ENCODE assay signal across 13 cellular contexts in the genomic region with DNA sequence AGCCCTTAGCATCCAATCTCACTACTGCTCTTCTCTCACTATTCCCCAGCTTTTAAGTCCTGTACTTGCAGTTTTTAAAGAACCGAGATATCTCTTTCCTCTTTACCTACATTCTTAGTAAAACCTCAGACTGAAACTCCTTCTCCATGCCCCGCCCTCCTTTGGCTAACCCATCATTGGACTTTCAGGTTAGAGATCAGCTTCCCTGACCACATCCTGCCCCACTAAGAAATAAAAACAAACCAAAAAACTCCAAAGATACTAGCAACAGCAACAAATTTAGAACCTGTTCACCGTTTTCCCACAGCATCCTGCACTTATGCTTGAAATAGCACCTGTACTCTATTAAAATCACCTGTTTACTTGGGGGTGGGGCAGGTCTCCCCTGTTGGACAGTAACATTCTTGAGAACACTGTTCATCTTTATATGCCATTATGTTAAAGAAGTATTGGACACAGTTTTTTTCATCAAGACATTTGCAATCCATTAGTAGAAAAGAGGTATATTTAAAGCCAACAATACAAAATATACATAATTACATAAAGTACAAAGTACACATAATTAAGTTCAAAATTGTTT. TPM values are rescaled to one million over a fixed set of nuclear protein-coding genes. Genes with fewer than 3 reads are reported as not detected.
DNase-seq lines count a peak whose midpoint lies in the region; ATAC-seq, FAIRE-seq and TF ChIP-seq lines count a peak whose summit lies in the region.
"Had no signal": no experiment of that assay in that cellular context is flagged by ENCODE, and none has a peak within 500 bp of the region (broad histone marks: within the 10 kb centered on the region; RNA-seq: fewer than 3 reads in every experiment).

No MANE protein-coding gene starts in this region.

- no peaks in the 10 kb centered on the region for H3K9me3 ChIP-seq in T-helper 17 cell (ENCODE audit: control insufficient read depth, low read length, poor library complexity, severe bottlenecking)
- H3K9me3 ChIP-seq in esophagus squamous epithelium, result no peaks in the 10 kb centered on the region
- H3K9me3 ChIP-seq in pancreas, result no peaks in the 10 kb centered on the region
- H3K9me3 ChIP-seq: Caco-2, vagina had no signal

- H3K4me1 ChIP-seq in esophagus squamous epithelium (no peaks in the 10 kb centered on the region), pancreas (no peaks in the 10 kb centered on the region)
- H3K4me1 ChIP-seq: Caco-2, vagina had no signal

- peaks cover 26% of the 10 kb centered on the region for H3K4me1 Mint-ChIP-seq in T-helper 17 cell
- H3K4me1 Mint-ChIP-seq in activated naive CD8-positive, alpha-beta T cell treated with anti-CD3 and anti-CD28 coated beads, Interleukin-2, amount 10 ng/mL, durations not matched to agents 7 days and 5 days, result peaks cover 31% of the 10 kb centered on the region

- TF ChIP-seq POLR2A in esophagus squamous epithelium (IDR thresholded peaks at IDR 0.05), result no peak

- peaks cover 2% of the 10 kb centered on the region for H3K9me3 Mint-ChIP-seq in activated naive CD8-positive, alpha-beta T cell treated with anti-CD3 and anti-CD28 coated beads, Interleukin-2, amount 10 ng/mL, durations not matched to agents 7 days and 5 days

- no peak for TF ChIP-seq CTCF in GM06990 (IDR thresholded peaks at IDR 0.05; ENCODE audit: insufficient read depth, low read length, poor library complexity, severe bottlenecking)
- no peak for TF ChIP-seq CTCF in esophagus squamous epithelium (IDR thresholded peaks at IDR 0.05)
- TF ChIP-seq CTCF in pancreas (IDR thresholded peaks at IDR 0.05), result no peak

- no peaks in the 10 kb centered on the region for H3K27me3 Mint-ChIP-seq in T-helper 17 cell
- peaks cover 2% of the 10 kb centered on the region for H3K27me3 Mint-ChIP-seq in activated naive CD8-positive, alpha-beta T cell treated with anti-CD3 and anti-CD28 coated beads, Interleukin-2, amount 10 ng/mL, durations not matched to agents 7 days and 5 days
- H3K27me3 Mint-ChIP-seq: progenitor cell of endocrine pancreas had no signal

- H3K4me3 Mint-ChIP-seq in T-helper 17 cell, result peak overlapping the region; percentile 79
- peak overlapping the region; percentile 72 for H3K4me3 Mint-ChIP-seq in activated naive CD8-positive, alpha-beta T cell treated with anti-CD3 and anti-CD28 coated beads, Interleukin-2, amount 10 ng/mL, durations not matched to agents 7 days and 5 days

- POLR2A ChIA-PET in activated naive CD8-positive, alpha-beta T cell treated with anti-CD3 and anti-CD28 coated beads, Interleukin-2, amount 10 ng/mL, durations not matched to agents 7 days and 5 days (lab: Charles Lee), result interaction anchor here (1.0 to 2.3 kb wide), 2 partner anchors 16 to 52 kb away, joined by 3 to 21 read pairs; partner anchors contain the start of gene SMAP1

- H3K27me3 ChIP-seq in GM06990 (replicated peaks; ENCODE audit: control insufficient read depth, insufficient read depth, low read length) (no peaks in the 10 kb centered on the region), esophagus squamous epithelium (no peaks in the 10 kb centered on the region), pancreas (no peaks in the 10 kb centered on the region)
- H3K27me3 ChIP-seq: vagina had no signal

- FAIRE-seq in pancreas (lab: Jason Lieb, UNC), result no peak
- FAIRE-seq: colon, H1 had no signal

- H3K36me3 Mint-ChIP-seq in T-helper 17 cell (ENCODE audit: low read depth), result no peaks in the 10 kb centered on the region
- peaks cover 3% of the 10 kb centered on the region for H3K36me3 Mint-ChIP-seq in activated naive CD8-positive, alpha-beta T cell treated with anti-CD3 and anti-CD28 coated beads, Interleukin-2, amount 10 ng/mL, durations not matched to agents 7 days and 5 days

- 62 to 83% methylated on average over 3 of the region's 3 CpGs for WGBS in esophagus squamous epithelium, 2 donors
- 83 to 88% methylated on average over 3 of the region's 3 CpGs for WGBS in pancreas, 2 donors

- no peak overlapping the region for H3K27ac ChIP-seq in esophagus squamous epithelium
- no peak overlapping the region for H3K27ac ChIP-seq in pancreas
- H3K27ac ChIP-seq: vagina had no signal

- DNase-seq in GM06990 (ENCODE audit: extremely low read depth, insufficient read length), result peak; percentile 26
- peak in 2 of 3 donors; percentile 23 to 25 for DNase-seq in T-helper 17 cell
- DNase-seq in activated naive CD8-positive, alpha-beta T cell treated with anti-CD3 and anti-CD28 coated beads, Interleukin-2, amount 10 ng/mL, durations not matched to agents 7 days and 5 days, result peak; percentile 55
- no peak for DNase-seq in iPS-NIHi11 (ENCODE audit: low spot score)
- DNase-seq in esophagus squamous epithelium (lab: John Stamatoyannopoulos, UW), result no peak
- no peak for DNase-seq in pancreas
- DNase-seq: Caco-2 had no signal

- ATAC-seq in GM21723 (IDR thresholded peaks at IDR 0.05; ENCODE audit: unreplicated experiment) (peak; percentile 87), T-helper 17 cell (peak; percentile 96), HG03378 (IDR thresholded peaks at IDR 0.05; ENCODE audit: unreplicated experiment) (no peak), pancreas (no peak)
- peak; percentile 91 for ATAC-seq in activated naive CD8-positive, alpha-beta T cell treated with anti-CD3 and anti-CD28 coated beads, Interleukin-2, amount 10 ng/mL, durations not matched to agents 7 days and 5 days (ENCODE audit: low read depth)

- intact Hi-C loops in esophagus squamous epithelium (cut with DNase I), result no loop called here
- intact Hi-C loops in pancreas (cut with DNase I), result no loop called here

- H3K36me3 ChIP-seq in GM06990 (ENCODE audit: control insufficient read depth, insufficient read depth, low read length) (no peaks in the 10 kb centered on the region), esophagus squamous epithelium (no peaks in the 10 kb centered on the region), pancreas (no peaks in the 10 kb centered on the region)
- H3K36me3 ChIP-seq: vagina had no signal

- H3K4me3 ChIP-seq in GM06990 (replicated peaks; ENCODE audit: low read depth, low read length) (no peak overlapping the region), esophagus squamous epithelium (no peak overlapping the region), pancreas (no peak overlapping the region)
- H3K4me3 ChIP-seq: vagina had no signal

- peak overlapping the region; percentile 79 for H3K27ac Mint-ChIP-seq in T-helper 17 cell
- H3K27ac Mint-ChIP-seq in activated naive CD8-positive, alpha-beta T cell treated with anti-CD3 and anti-CD28 coated beads, Interleukin-2, amount 10 ng/mL, durations not matched to agents 7 days and 5 days, result peak overlapping the region; percentile 75
- H3K27ac Mint-ChIP-seq: progenitor cell of endocrine pancreas had no signal

RNA-seq across cellular contexts. Expression of gene SMAP1, which starts 16.3 kb away (rescaled TPM):
- total RNA-seq in T-helper 17 cell (10 to 100 TPM; 35.7 to 38.7 TPM), esophagus squamous epithelium (10 to 100 TPM; 31.7 to 44.6 (median 33.6) TPM), pancreas (10 to 100 TPM; 16.0 to 21.2 (median 19.6) TPM)
- total RNA-seq in activated naive CD8-positive, alpha-beta T cell treated with anti-CD3 and anti-CD28 coated beads, Interleukin-2, amount 10 ng/mL, durations not matched to agents 7 days and 5 days, result 10 to 100 TPM; 39.7 to 40.2 TPM
- polyA plus RNA-seq in pancreas, result 10 to 100 TPM; 11.4 to 15.2 TPM

Comparison
In these comparisons a context has a peak if more than half of its experiments do, and no peak if none do; other contexts are left out.
1. DNase-seq: peak in GM06990 (single experiment), T-helper 17 cell (2 of 3) and activated naive CD8-positive, alpha-beta T cell treated with anti-CD3 and anti-CD28 coated beads, Interleukin-2, amount 10 ng/mL, durations not matched to agents 7 days and 5 days (single experiment); none in iPS-NIHi11 (single experiment), esophagus squamous epithelium (single experiment) and pancreas (0 of 6).
2. ATAC-seq: peak in GM21723 (single experiment), T-helper 17 cell (single experiment) and activated naive CD8-positive, alpha-beta T cell treated with anti-CD3 and anti-CD28 coated beads, Interleukin-2, amount 10 ng/mL, durations not matched to agents 7 days and 5 days (single experiment); none in HG03378 (single experiment) and pancreas (0 of 4).